Comparison of ENCODE assay signal across 14 cellular contexts in genomic region chr14:76486251-76486743, GRCh38.
DNase-seq lines count a peak whose midpoint lies in the region; ATAC-seq and TF ChIP-seq lines count a peak whose summit lies in the region.
"Had no signal": no experiment of that assay in that cellular context is flagged by ENCODE, and none has a peak within 500 bp of the region (broad histone marks: within the 10 kb centered on the region; RNA-seq: fewer than 3 reads in every experiment).

No MANE protein-coding gene starts in this region.

- no peak overlapping the region for H3K27ac ChIP-seq in osteoblast (ENCODE audit: low read depth, low read length)
- no peak overlapping the region for H3K27ac ChIP-seq in right atrium auricular region
- H3K27ac ChIP-seq: prostate gland, transverse colon had no signal

- no peaks in the 10 kb centered on the region for H4K20me1 ChIP-seq in osteoblast (ENCODE audit: insufficient read depth, low read length)

- ATAC-seq in HG02678 (IDR thresholded peaks at IDR 0.05; ENCODE audit: unreplicated experiment): no peak

- H3K4me2 ChIP-seq in osteoblast (ENCODE audit: insufficient read depth, low read length): no peak overlapping the region

- H3K27me3 ChIP-seq in BE2C: no peaks in the 10 kb centered on the region
- H3K27me3 ChIP-seq in osteoblast (ENCODE audit: insufficient read depth, low read length): peaks cover 3% of the 10 kb centered on the region
- H3K27me3 ChIP-seq in right atrium auricular region: no peaks in the 10 kb centered on the region
- H3K27me3 ChIP-seq: transverse colon had no signal

- no peak; the same call in 1 of the 2 replicates for TF ChIP-seq CTCF in BE2C (IDR thresholded peaks at IDR 0.05; ENCODE audit: low read depth, low read length)
- TF ChIP-seq CTCF in osteoblast (IDR thresholded peaks at IDR 0.05; ENCODE audit: extremely low read depth, low read depth, low read length): no peak
- no peak for TF ChIP-seq CTCF in right atrium auricular region (IDR thresholded peaks at IDR 0.05)
- TF ChIP-seq CTCF in GM13977 (IDR thresholded peaks at IDR 0.05; ENCODE audit: extremely low read depth, insufficient read depth, missing control alignments): no peak

- DNase-seq in BE2C (peak; percentile 93), NCI-H1092 (lab: John Stamatoyannopoulos, UW) (peak; percentile 97), NCI-H2171 treated with DMSO at 0.1 percent for 48 hours (lab: John Stamatoyannopoulos, UW) (peak; percentile 100), SK-N-DZ (ENCODE audit: low spot score) (peak; percentile 98), osteoblast (ENCODE audit: insufficient read length, low spot score, missing footprints) (no peak), right atrium auricular region (ENCODE audit: low spot score) (no peak), GM13977 (ENCODE audit: low spot score) (no peak)
- DNase-seq: activated naive CD4-positive, alpha-beta T cell treated with anti-CD3 and anti-CD28 coated beads for 36 hours; Calu3; caudate nucleus; stimulated activated CD8-positive, alpha-beta memory T cell treated with anti-CD3 and anti-CD28 coated beads, Interleukin-4, amount 100 ng/mL, for 48 hours; transverse colon had no signal

- H2AFZ ChIP-seq in osteoblast (ENCODE audit: low read length): no peak overlapping the region

- H3K79me2 ChIP-seq in osteoblast (ENCODE audit: insufficient read depth, low read length): no peaks in the 10 kb centered on the region

- H3K4me1 ChIP-seq in BE2C: peaks cover 40% of the 10 kb centered on the region
- no peaks in the 10 kb centered on the region for H3K4me1 ChIP-seq in osteoblast (ENCODE audit: insufficient read depth, low read length)
- H3K4me1 ChIP-seq in right atrium auricular region: no peaks in the 10 kb centered on the region
- H3K4me1 ChIP-seq: prostate gland, transverse colon had no signal

- no peaks in the 10 kb centered on the region for H3K36me3 ChIP-seq in BE2C
- no peaks in the 10 kb centered on the region for H3K36me3 ChIP-seq in osteoblast (ENCODE audit: insufficient read depth, low read length)
- H3K36me3 ChIP-seq in right atrium auricular region: no peaks in the 10 kb centered on the region
- H3K36me3 ChIP-seq: prostate gland, transverse colon had no signal

- in situ Hi-C loops in GM13977 (cut with MboI; ENCODE audit: low pct_unique_long_range_greater_than_20kb, low sequenced_read_pairs, unreplicated experiment): no loop called here

- H3K9me3 ChIP-seq in BE2C (no peaks in the 10 kb centered on the region), osteoblast (ENCODE audit: low read depth, low read length) (no peaks in the 10 kb centered on the region), right atrium auricular region (no peaks in the 10 kb centered on the region)
- H3K9me3 ChIP-seq: prostate gland, transverse colon had no signal

- H3K4me3 ChIP-seq in BE2C (ENCODE audit: low read depth, low read length): peak overlapping the region; percentile 8
- no peak overlapping the region for H3K4me3 ChIP-seq in osteoblast (ENCODE audit: insufficient read depth, low read length)
- no peak overlapping the region for H3K4me3 ChIP-seq in right atrium auricular region
- H3K4me3 ChIP-seq: prostate gland, transverse colon had no signal

Comparison
In these comparisons a context has a peak if more than half of its experiments do, and no peak if none do; other contexts are left out.
1. DNase-seq: peak in BE2C (single experiment), NCI-H1092 (single experiment), NCI-H2171 treated with DMSO at 0.1 percent for 48 hours (single experiment) and SK-N-DZ (single experiment); none in osteoblast (single experiment), right atrium auricular region (single experiment) and GM13977 (single experiment).